In the genomic region with DNA sequence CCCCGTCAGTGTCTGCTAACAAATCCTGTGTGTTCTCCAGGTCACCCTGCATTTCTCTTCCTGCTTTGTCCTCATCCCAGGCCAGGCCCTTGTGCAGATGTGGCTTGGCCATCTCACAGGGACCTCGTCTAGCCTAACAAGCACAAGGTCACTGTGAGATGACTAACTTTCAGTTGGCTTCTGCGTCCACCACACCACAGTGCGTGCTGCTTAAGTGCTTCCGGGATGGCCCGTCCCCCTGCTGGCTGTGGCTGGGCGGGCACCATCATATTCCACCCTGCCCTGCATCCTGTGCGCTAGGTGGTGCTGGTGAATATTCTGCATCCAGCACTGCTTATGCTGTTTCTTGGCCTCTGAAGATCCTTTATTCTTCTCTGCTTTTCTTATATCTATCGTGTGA, we compare ENCODE assay signal across 1 cellular context.
TF ChIP-seq lines count a peak whose summit lies in the region.

No MANE protein-coding gene starts in this region.

TF ChIP-seq in IMR-90, 13 proteins besides CTCF, POLR2A, EP300 and RAD21 (continued from another document):
- TF ChIP-seq NFE2L2 (IDR thresholded peaks at IDR 0.05; ENCODE audit: low read depth, low read length) (no peak), MAFK (IDR thresholded peaks at IDR 0.05; ENCODE audit: low read depth, low read length) (no peak)
